ENCODE assay signal across 15 cellular contexts in the genomic region with DNA sequence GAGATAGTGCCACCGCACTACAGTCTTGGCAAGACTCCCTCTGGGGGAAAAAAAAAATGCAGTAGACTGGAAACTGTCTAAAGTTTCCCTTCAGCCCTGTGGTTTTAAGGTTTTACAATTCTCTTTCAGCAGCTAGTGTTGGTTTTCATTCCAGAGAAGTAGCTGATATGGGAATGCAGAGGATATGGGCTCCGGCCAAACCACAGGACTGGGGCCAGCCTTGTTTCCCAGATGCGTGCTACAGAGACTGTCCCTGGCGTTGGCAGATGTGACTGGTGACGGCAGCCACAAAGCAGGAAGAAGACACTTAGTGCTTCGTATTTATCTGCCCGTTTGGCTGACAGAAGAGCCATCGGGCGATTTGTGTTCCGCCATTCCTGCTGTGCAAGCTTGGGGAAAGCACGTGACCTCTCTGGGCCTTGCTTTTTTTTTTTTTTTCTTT. TPM values are rescaled to one million over a fixed set of nuclear protein-coding genes. Genes with fewer than 3 reads are reported as not detected.
A peak's percentile ranks its signal among the peaks of the same experiment; 100 is the strongest.
DNase-seq lines count a peak whose midpoint lies in the region; ATAC-seq, FAIRE-seq and TF ChIP-seq lines count a peak whose summit lies in the region.
"Had no signal": no experiment of that assay in that cellular context is flagged by ENCODE, and none has a peak within 500 bp of the region (broad histone marks: within the 10 kb centered on the region; RNA-seq: fewer than 3 reads in every experiment).

No MANE protein-coding gene starts in this region.

- peak; percentile 50 for FAIRE-seq in GM12891 (lab: Jason Lieb, UNC)
- FAIRE-seq: H1 had no signal

- H2AFZ ChIP-seq in smooth muscle cell (ENCODE audit: low read depth), result no peak overlapping the region

- WGBS in smooth muscle cell (ENCODE audit: low lambda C conversion rate), result 17% methylated on average over 11 of the region's 11 CpGs

- intact Hi-C loops in uterus (cut with DNase I; ENCODE audit: low total_unique reads), result loop anchor here (10.0 kb wide), 1 partner anchor 78 kb away; no protein-coding TSS in a partner anchor

- no peak for DNase-seq in GM12891 (ENCODE audit: insufficient read length, low spot score)
- peak; percentile 73 to 80 for DNase-seq in foreskin fibroblast
- DNase-seq in smooth muscle cell (lab: John Stamatoyannopoulos, UW; ENCODE audit: unreplicated experiment), result peak; percentile 34
- no peak for DNase-seq in NOMO-1 treated with DMSO at 0.1 percent for 48 hours (lab: John Stamatoyannopoulos, UW; ENCODE audit: unreplicated experiment)
- no peak for DNase-seq in uterus
- DNase-seq: activated naive CD4-positive, alpha-beta T cell treated with anti-CD3 and anti-CD28 coated beads, Interleukin-2, amount 50 U/mL, for 16 hours; erythroblast; NCI-H446 treated with DMSO at 0.1 percent for 48 hours; stimulated activated CD4-positive, alpha-beta T cell treated with anti-CD3 and anti-CD28 coated beads, Interleukin-2, amount 100 ng/mL, for 48 hours; WERI-Rb-1 had no signal

- no peaks in the 10 kb centered on the region for H3K27me3 ChIP-seq in smooth muscle cell (ENCODE audit: low read depth)
- H3K27me3 ChIP-seq in uterus, result no peaks in the 10 kb centered on the region

- no peaks in the 10 kb centered on the region for H3F3A ChIP-seq in smooth muscle cell (ENCODE audit: low read depth)

- H3K4me3 ChIP-seq in foreskin fibroblast (ENCODE audit: low read depth in 1 of 2, low read length in 2 of 2), result no peak overlapping the region
- no peak overlapping the region for H3K4me3 ChIP-seq in smooth muscle cell
- H3K4me3 ChIP-seq in uterus, result no peak overlapping the region

- ATAC-seq in SK-N-SH treated with all-trans-retinoic acid at 6 μM for 48 hours (peak; percentile 49; the same call in 2 of the 3 replicates), HG03460 (IDR thresholded peaks at IDR 0.05; ENCODE audit: unreplicated experiment) (no peak), GM19452 (IDR thresholded peaks at IDR 0.05; ENCODE audit: unreplicated experiment) (no peak)

- no peaks in the 10 kb centered on the region for H3K36me3 ChIP-seq in smooth muscle cell (ENCODE audit: low read depth)
- H3K36me3 ChIP-seq in uterus, result no peaks in the 10 kb centered on the region
- H3K36me3 ChIP-seq: WERI-Rb-1 had no signal

- H3K79me2 ChIP-seq in smooth muscle cell (ENCODE audit: low read depth), result no peaks in the 10 kb centered on the region

- H3K27ac ChIP-seq in smooth muscle cell (ENCODE audit: low read depth) (peak overlapping the region; percentile 68), uterus (no peak overlapping the region)
- H3K27ac ChIP-seq: HL-60, WERI-Rb-1 had no signal

- TF ChIP-seq CTCF in foreskin fibroblast (IDR thresholded peaks at IDR 0.05; ENCODE audit: low read depth, low read length) (no peak), smooth muscle cell (IDR thresholded peaks at IDR 0.05; ENCODE audit: borderline replicate concordance, insufficient read depth, poor library complexity, severe bottlenecking) (no peak), uterus (IDR thresholded peaks at IDR 0.05) (no peak)

- no peak overlapping the region for H3K9ac ChIP-seq in smooth muscle cell (ENCODE audit: low read depth)

- peak overlapping the region; percentile 57 for H3K4me2 ChIP-seq in smooth muscle cell

- H4K20me1 ChIP-seq in smooth muscle cell (ENCODE audit: low read depth), result no peaks in the 10 kb centered on the region

- H3K9me3 ChIP-seq in smooth muscle cell (replicated peaks; ENCODE audit: low read depth), result no peaks in the 10 kb centered on the region
- H3K9me3 ChIP-seq in uterus, result no peaks in the 10 kb centered on the region

- H3K4me1 ChIP-seq in smooth muscle cell (ENCODE audit: low read depth) (no peaks in the 10 kb centered on the region), uterus (no peaks in the 10 kb centered on the region)

- TF ChIP-seq POLR2A in GM12891 (IDR thresholded peaks at IDR 0.05; ENCODE audit: low read depth, low read length), result no peak
- TF ChIP-seq POLR2A in uterus (IDR thresholded peaks at IDR 0.05), result no peak

TF ChIP-seq in GM12891, 5 proteins besides CTCF, POLR2A, EP300 and RAD21:
- TF ChIP-seq POU2F2 (IDR thresholded peaks at IDR 0.05; ENCODE audit: low read depth, low read length) (no peak), SPI1 (IDR thresholded peaks at IDR 0.05; ENCODE audit: low read depth, low read length) (no peak), PAX5 (IDR thresholded peaks at IDR 0.05; ENCODE audit: insufficient read depth, low read length, severe bottlenecking) (no peak), TAF1 (IDR thresholded peaks at IDR 0.05; ENCODE audit: low read depth, low read length) (no peak), POLR2AphosphoS5 (IDR thresholded peaks at IDR 0.05; ENCODE audit: low read depth, low read length) (no peak)

TF ChIP-seq in SK-N-SH treated with all-trans-retinoic acid at 6 μM for 48 hours, 23 proteins besides CTCF, POLR2A, EP300 and RAD21:
- no peak for TF ChIP-seq TSHZ2 (CRISPR knock-in tag; IDR thresholded peaks at IDR 0.05)
- TF ChIP-seq, protein P1, sequence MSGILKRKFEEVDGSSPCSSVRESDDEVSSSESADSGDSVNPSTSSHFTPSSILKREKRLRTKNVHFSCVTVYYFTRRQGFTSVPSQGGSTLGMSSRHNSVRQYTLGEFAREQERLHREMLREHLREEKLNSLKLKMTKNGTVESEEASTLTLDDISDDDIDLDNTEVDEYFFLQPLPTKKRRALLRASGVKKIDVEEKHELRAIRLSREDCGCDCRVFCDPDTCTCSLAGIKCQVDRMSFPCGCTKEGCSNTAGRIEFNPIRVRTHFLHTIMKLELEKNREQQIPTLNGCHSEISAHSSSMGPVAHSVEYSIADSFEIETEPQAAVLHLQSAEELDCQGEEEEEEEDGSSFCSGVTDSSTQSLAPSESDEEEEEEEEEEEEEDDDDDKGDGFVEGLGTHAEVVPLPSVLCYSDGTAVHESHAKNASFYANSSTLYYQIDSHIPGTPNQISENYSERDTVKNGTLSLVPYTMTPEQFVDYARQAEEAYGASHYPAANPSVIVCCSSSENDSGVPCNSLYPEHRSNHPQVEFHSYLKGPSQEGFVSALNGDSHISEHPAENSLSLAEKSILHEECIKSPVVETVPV (CRISPR knock-in tag; IDR thresholded peaks at IDR 0.05), result no peak
- TF ChIP-seq CSDC2 (CRISPR knock-in tag; IDR thresholded peaks at IDR 0.05), result no peak
- no peak for TF ChIP-seq ZC3H10 (CRISPR knock-in tag; IDR thresholded peaks at IDR 0.05)
- TF ChIP-seq ARNTL (CRISPR knock-in tag; IDR thresholded peaks at IDR 0.05; ENCODE audit: borderline replicate concordance, low read depth), result no peak
- TF ChIP-seq RARB (CRISPR knock-in tag; IDR thresholded peaks at IDR 0.05), result no peak
- TF ChIP-seq ISL1 (CRISPR knock-in tag; IDR thresholded peaks at IDR 0.05), result no peak
- TF ChIP-seq ZFP3 (CRISPR knock-in tag; IDR thresholded peaks at IDR 0.05), result no peak

RNA-seq across cellular contexts. Expression of gene ZBTB49, which starts 43.2 kb away (rescaled TPM):
- 1.9 TPM for polyA plus RNA-seq in GM12891 (2012; ENCODE audit: low read depth, missing spikeins)
- total RNA-seq in smooth muscle cell, result 4.3 and 6.3 TPM in 2 replicates
- polyA plus RNA-seq in smooth muscle cell, result 4.2 and 4.6 TPM in 2 replicates
- total RNA-seq in uterus, result 1 to 10 TPM; 2.8 to 8.5 (median 6.6) TPM

RNA-seq across cellular contexts. Expression of gene LYAR, which starts 43.3 kb away (rescaled TPM):
- polyA plus RNA-seq in GM12891 (2012; ENCODE audit: low read depth, missing spikeins), result 30.7 TPM
- total RNA-seq in smooth muscle cell (12.5 and 13.7 TPM in 2 replicates), uterus (10 to 100 TPM in 3 of 4 donors, 1 to 10 TPM in 1; 7.1 to 32.5 (median 12.6) TPM)
- polyA plus RNA-seq in smooth muscle cell, result 8.1 and 11.4 TPM in 2 replicates

RNA-seq across cellular contexts. Expression of gene NSG1, which starts 53.6 kb away (rescaled TPM):
- polyA plus RNA-seq in GM12891 (2012; ENCODE audit: low read depth, missing spikeins), result 0.40 TPM
- 11.4 and 15.4 TPM in 2 replicates for total RNA-seq in smooth muscle cell
- 8.4 and 19.0 TPM in 2 replicates for polyA plus RNA-seq in smooth muscle cell
- total RNA-seq in uterus, result 10 to 100 TPM in 1 of 4 donors, 1 to 10 TPM in 2, not detected in 1; 3.6 to 11.2 (median 3.8) TPM

Comparison
In these comparisons a context has a peak if more than half of its experiments do, and no peak if none do; other contexts are left out.
1. DNase-seq: peak in foreskin fibroblast (2 of 2) and smooth muscle cell (single experiment); none in GM12891 (single experiment), NOMO-1 treated with DMSO at 0.1 percent for 48 hours (single experiment) and uterus (0 of 2).